In genomic region chr9:108142142-108142503, GRCh38 we compare ENCODE assay signal across 16 cellular contexts.
A peak's percentile ranks its signal among the peaks of the same experiment; 100 is the strongest.
DNase-seq lines count a peak whose midpoint lies in the region; ATAC-seq, FAIRE-seq and TF ChIP-seq lines count a peak whose summit lies in the region.
"Had no signal": no experiment of that assay in that cellular context is flagged by ENCODE, and none has a peak within 500 bp of the region (broad histone marks: within the 10 kb centered on the region; RNA-seq: fewer than 3 reads in every experiment).

No MANE protein-coding gene starts in this region.

- H3K4me1 Mint-ChIP-seq in GM23338: peaks cover 20% of the 10 kb centered on the region

- no peaks in the 10 kb centered on the region for H3K36me3 ChIP-seq in GM23338 (ENCODE audit: insufficient read depth)
- no peaks in the 10 kb centered on the region for H3K36me3 ChIP-seq in muscle layer of duodenum (ENCODE audit: control insufficient read depth in 1 of 2, insufficient read depth in 2 of 2, low read length in 2 of 2)
- H3K36me3 ChIP-seq in subcutaneous abdominal adipose tissue (ENCODE audit: control insufficient read depth in 5 of 5, insufficient read depth in 5 of 5, low read length in 5 of 5): no peaks in the 10 kb centered on the region

- H3K4me1 ChIP-seq in GM23338 (ENCODE audit: insufficient read depth) (peaks cover 5% of the 10 kb centered on the region), muscle layer of duodenum (ENCODE audit: control insufficient read depth in 1 of 2, insufficient read depth in 2 of 2, low read length in 2 of 2) (peaks cover 8 to 19% of the 10 kb centered on the region in 2 donors), subcutaneous abdominal adipose tissue (ENCODE audit: control insufficient read depth in 5 of 5, insufficient read depth in 5 of 5, low read length in 5 of 5) (peaks cover 8 to 24% (median 17%) of the 10 kb centered on the region in 5 donors)

- no peak for DNase-seq in GM23338 (ENCODE audit: low spot score)
- no peak for DNase-seq in dorsolateral prefrontal cortex
- no peak for DNase-seq in urothelium cell line (ENCODE audit: low spot score)
- DNase-seq in dedifferentiated amniotic fluid mesenchymal stem cell (ENCODE audit: extremely low spot score): no peak
- DNase-seq in medulla oblongata (ENCODE audit: extremely low spot score): no peak
- DNase-seq: activated CD4-positive, alpha-beta T cell treated with anti-CD3 and anti-CD28 coated beads, Interleukin-2, amount 50 U/mL, for 48 hours; DMS79 treated with DMSO at 0.1 percent for 48 hours; Karpas-422; NCI-H2029 treated with DMSO at 0.1 percent for 48 hours; NCI-H82; T1000 had no signal

- H3K27ac Mint-ChIP-seq in GM23338: no peak overlapping the region
- H3K27ac Mint-ChIP-seq: activated T-helper 1 cell treated with anti-CD3 and anti-CD28 coated beads, Interleukin-12 subunit alpha, Interleukin-12 subunit beta, Interleukin-2, Interleukin-4 antibody, amounts not matched to agents 30 ng/mL and 10 ng/mL and 1 ng/mL, durations not matched to agents 14 hours and 24 hours and 36 hours; progenitor cell of endocrine pancreas had no signal

- no peak overlapping the region for H3K9ac ChIP-seq in subcutaneous abdominal adipose tissue (ENCODE audit: low read length in 5 of 5)

- H2AFZ ChIP-seq in GM23338: peak overlapping the region; percentile 73; the same call in 1 of the 2 replicates

- H4K20me1 ChIP-seq in GM23338 (replicated peaks; ENCODE audit: insufficient read depth): no peaks in the 10 kb centered on the region

- no peaks in the 10 kb centered on the region for H3K27me3 ChIP-seq in GM23338 (ENCODE audit: insufficient read depth)
- no peaks in the 10 kb centered on the region for H3K27me3 ChIP-seq in dorsolateral prefrontal cortex
- no peaks in the 10 kb centered on the region for H3K27me3 ChIP-seq in muscle layer of duodenum (ENCODE audit: low read depth, low read length)
- H3K27me3 ChIP-seq in subcutaneous abdominal adipose tissue (ENCODE audit: control insufficient read depth in 5 of 5, insufficient read depth in 4 of 5, low read length in 5 of 5): no peaks in the 10 kb centered on the region

- H3K4me3 ChIP-seq in GM23338: no peak overlapping the region
- peak overlapping the region in 3 of 59 donors; percentile 2 to 33 (median 27) for H3K4me3 ChIP-seq in dorsolateral prefrontal cortex
- peak overlapping the region in 1 of 2 donors; percentile 6 for H3K4me3 ChIP-seq in muscle layer of duodenum (ENCODE audit: low read depth in 1 of 2, low read length in 2 of 2)
- H3K4me3 ChIP-seq in subcutaneous abdominal adipose tissue (ENCODE audit: low read depth in 1 of 5, low read length in 5 of 5): peak overlapping the region in 1 of 5 donors; percentile 1

- ATAC-seq in GM23338 (no peak), GM18873 (IDR thresholded peaks at IDR 0.05; ENCODE audit: low FRiP score, unreplicated experiment) (no peak)

- H3K79me2 ChIP-seq in GM23338 (replicated peaks; ENCODE audit: insufficient read depth): no peaks in the 10 kb centered on the region

- peaks cover 10% of the 10 kb centered on the region for H3K9me2 ChIP-seq in GM23338 (ENCODE audit: insufficient read depth)

- intact Hi-C loops in dorsolateral prefrontal cortex (cut with DNase I): no loop called here

- no peak for FAIRE-seq in urothelium cell line (lab: Jason Lieb, UNC)

- H3K27me3 Mint-ChIP-seq in GM23338 (ENCODE audit: insufficient read depth, low read depth, poor library complexity): no peaks in the 10 kb centered on the region

- no peaks in the 10 kb centered on the region for H3K9me3 ChIP-seq in muscle layer of duodenum (ENCODE audit: control insufficient read depth in 1 of 2, low read length in 2 of 2)
- H3K9me3 ChIP-seq in subcutaneous abdominal adipose tissue (ENCODE audit: control insufficient read depth in 5 of 5, low read length in 5 of 5): peaks cover 0 to 2% (median 0%) of the 10 kb centered on the region in 5 donors

- H3K4me3 Mint-ChIP-seq in GM23338: no peak overlapping the region
- H3K4me3 Mint-ChIP-seq: activated T-helper 1 cell treated with anti-CD3 and anti-CD28 coated beads, Interleukin-12 subunit alpha, Interleukin-12 subunit beta, Interleukin-2, Interleukin-4 antibody, amounts not matched to agents 30 ng/mL and 10 ng/mL and 1 ng/mL, durations not matched to agents 14 hours and 24 hours and 36 hours had no signal

- no peaks in the 10 kb centered on the region for H3F3A ChIP-seq in GM23338 (replicated peaks; ENCODE audit: low read depth)

- no peak overlapping the region for H3K4me2 ChIP-seq in GM23338

- peaks cover 4% of the 10 kb centered on the region; the same call in 2 of the 3 replicates for H3K36me3 Mint-ChIP-seq in GM23338 (ENCODE audit: low read depth)

- peaks cover 3% of the 10 kb centered on the region; the same call in 1 of the 3 replicates for H3K9me3 Mint-ChIP-seq in GM23338

- TF ChIP-seq CTCF in GM23338 (conservative IDR thresholded peaks at IDR 0.05; ENCODE audit: low read depth in 2 of 2): no peak
- TF ChIP-seq CTCF in dorsolateral prefrontal cortex (IDR thresholded peaks at IDR 0.05 in 54 of 56, conservative IDR thresholded peaks at IDR 0.05 in 2 of 56; ENCODE audit: low read depth in 1 of 56, partially characterized antibody in 56 of 56): peak in 2 of 56 donors; percentile 2 to 13

- H3K27ac ChIP-seq in GM23338 (ENCODE audit: low read depth) (no peak overlapping the region), dorsolateral prefrontal cortex (peak overlapping the region; percentile 3 to 91 (median 73)), muscle layer of duodenum (ENCODE audit: low read length) (peak overlapping the region; percentile 48), subcutaneous abdominal adipose tissue (ENCODE audit: low read depth, low read length) (peak overlapping the region; percentile 38)

TF ChIP-seq in GM23338, 12 proteins besides CTCF, POLR2A, EP300 and RAD21 (continues in another document):
- no peak for TF ChIP-seq JUNB (IDR thresholded peaks at IDR 0.05; ENCODE audit: unreplicated experiment)
- no peak for TF ChIP-seq EZH2phosphoT487 (IDR thresholded peaks at IDR 0.05; ENCODE audit: unreplicated experiment)
- TF ChIP-seq EZH2 (IDR thresholded peaks at IDR 0.05; ENCODE audit: low read depth, unreplicated experiment): no peak
- TF ChIP-seq ZNF114 (CRISPR knock-in tag; IDR thresholded peaks at IDR 0.05): no peak
- TF ChIP-seq REST (IDR thresholded peaks at IDR 0.05; ENCODE audit: unreplicated experiment): no peak
